ENCODE assay signal across 1 cellular context in the genomic region with DNA sequence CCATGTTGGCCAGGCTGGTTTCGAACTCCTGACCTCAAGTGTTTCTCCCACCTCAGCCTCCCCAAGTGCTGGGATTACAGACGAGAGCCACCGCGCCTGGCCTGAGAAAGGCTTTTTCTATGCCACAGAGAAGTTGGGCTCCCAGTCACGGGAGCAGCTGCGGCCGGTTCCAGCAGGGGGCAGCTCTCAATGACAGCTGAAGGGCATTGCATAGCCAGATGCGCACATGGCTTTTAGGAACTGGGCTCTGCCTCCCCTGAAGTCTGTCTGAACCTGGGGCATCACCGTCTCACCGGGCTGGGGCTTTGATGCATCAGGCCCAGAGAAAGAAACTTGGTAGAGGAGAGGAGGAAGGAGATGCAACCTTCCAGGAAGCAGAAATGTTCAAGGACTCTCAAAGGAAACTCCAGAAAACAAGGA.
TF ChIP-seq lines count a peak whose summit lies in the region.

No MANE protein-coding gene starts in this region.

TF ChIP-seq in HepG2, 621 proteins besides CTCF, POLR2A, EP300 and RAD21 (continued from another document and continues in another):
- TF ChIP-seq, protein P1, sequence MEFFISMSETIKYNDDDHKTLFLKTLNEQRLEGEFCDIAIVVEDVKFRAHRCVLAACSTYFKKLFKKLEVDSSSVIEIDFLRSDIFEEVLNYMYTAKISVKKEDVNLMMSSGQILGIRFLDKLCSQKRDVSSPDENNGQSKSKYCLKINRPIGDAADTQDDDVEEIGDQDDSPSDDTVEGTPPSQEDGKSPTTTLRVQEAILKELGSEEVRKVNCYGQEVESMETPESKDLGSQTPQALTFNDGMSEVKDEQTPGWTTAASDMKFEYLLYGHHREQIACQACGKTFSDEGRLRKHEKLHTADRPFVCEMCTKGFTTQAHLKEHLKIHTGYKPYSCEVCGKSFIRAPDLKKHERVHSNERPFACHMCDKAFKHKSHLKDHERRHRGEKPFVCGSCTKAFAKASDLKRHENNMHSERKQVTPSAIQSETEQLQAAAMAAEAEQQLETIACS (CRISPR knock-in tag; IDR thresholded peaks at IDR 0.05): no peak
- no peak for TF ChIP-seq RORA (CRISPR knock-in tag; IDR thresholded peaks at IDR 0.05)
- no peak for TF ChIP-seq ZNF709 (CRISPR knock-in tag; IDR thresholded peaks at IDR 0.05)
- peak; percentile 98 for TF ChIP-seq MYC (CRISPR knock-in tag; IDR thresholded peaks at IDR 0.05; ENCODE audit: borderline replicate concordance)
- no peak for TF ChIP-seq ZNF296 (CRISPR knock-in tag; conservative IDR thresholded peaks at IDR 0.05)
- TF ChIP-seq GLMP (CRISPR knock-in tag; IDR thresholded peaks at IDR 0.05; ENCODE audit: borderline replicate concordance): no peak
- no peak for TF ChIP-seq ZC3H13 (CRISPR knock-in tag; IDR thresholded peaks at IDR 0.05)
- TF ChIP-seq ARNT (IDR thresholded peaks at IDR 0.05): no peak
- TF ChIP-seq TBX3 (IDR thresholded peaks at IDR 0.05; ENCODE audit: borderline replicate concordance): no peak
- TF ChIP-seq ONECUT2 (CRISPR knock-in tag; IDR thresholded peaks at IDR 0.05): no peak
- no peak for TF ChIP-seq HMG20B (CRISPR knock-in tag; conservative IDR thresholded peaks at IDR 0.05)
- no peak for TF ChIP-seq ZNF484 (CRISPR knock-in tag; IDR thresholded peaks at IDR 0.05; ENCODE audit: borderline replicate concordance, low read depth)
- TF ChIP-seq NR2F1 (CRISPR knock-in tag; IDR thresholded peaks at IDR 0.05): 0 out of 4 replicates have a peak, but pooled peaks of 1 of the 2 experiments have one; percentile 15
- TF ChIP-seq HOXA5 (CRISPR knock-in tag; IDR thresholded peaks at IDR 0.05): peak; percentile 74
- TF ChIP-seq NRL (CRISPR knock-in tag; IDR thresholded peaks at IDR 0.05; ENCODE audit: borderline replicate concordance): no peak; the same call in 1 of the 2 replicates
- TF ChIP-seq ZNF331 (CRISPR knock-in tag; IDR thresholded peaks at IDR 0.05): peak; percentile 74
- TF ChIP-seq, protein P2, sequence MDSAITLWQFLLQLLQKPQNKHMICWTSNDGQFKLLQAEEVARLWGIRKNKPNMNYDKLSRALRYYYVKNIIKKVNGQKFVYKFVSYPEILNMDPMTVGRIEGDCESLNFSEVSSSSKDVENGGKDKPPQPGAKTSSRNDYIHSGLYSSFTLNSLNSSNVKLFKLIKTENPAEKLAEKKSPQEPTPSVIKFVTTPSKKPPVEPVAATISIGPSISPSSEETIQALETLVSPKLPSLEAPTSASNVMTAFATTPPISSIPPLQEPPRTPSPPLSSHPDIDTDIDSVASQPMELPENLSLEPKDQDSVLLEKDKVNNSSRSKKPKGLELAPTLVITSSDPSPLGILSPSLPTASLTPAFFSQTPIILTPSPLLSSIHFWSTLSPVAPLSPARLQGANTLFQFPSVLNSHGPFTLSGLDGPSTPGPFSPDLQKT (CRISPR knock-in tag; IDR thresholded peaks at IDR 0.05; ENCODE audit: borderline replicate concordance): no peak
- no peak for TF ChIP-seq ZNF335 (CRISPR knock-in tag; IDR thresholded peaks at IDR 0.05)
- no peak for TF ChIP-seq ELF3 (CRISPR knock-in tag; IDR thresholded peaks at IDR 0.05)
- 0 out of 2 replicates have a peak, but pooled peaks have one; percentile 34 for TF ChIP-seq ZNF629 (CRISPR knock-in tag; conservative IDR thresholded peaks at IDR 0.05)
- no peak; the same call in 1 of the 2 replicates for TF ChIP-seq ZNF501 (CRISPR knock-in tag; IDR thresholded peaks at IDR 0.05)
- no peak for TF ChIP-seq SNAI1 (CRISPR knock-in tag; IDR thresholded peaks at IDR 0.05; ENCODE audit: borderline replicate concordance)
- TF ChIP-seq ZNF891 (CRISPR knock-in tag; IDR thresholded peaks at IDR 0.05): 0 out of 2 replicates have a peak, but pooled peaks have one; percentile 50
- peak; percentile 63; the same call in 1 of the 2 replicates for TF ChIP-seq ZFP1 (CRISPR knock-in tag; IDR thresholded peaks at IDR 0.05)
- TF ChIP-seq, protein P3, sequence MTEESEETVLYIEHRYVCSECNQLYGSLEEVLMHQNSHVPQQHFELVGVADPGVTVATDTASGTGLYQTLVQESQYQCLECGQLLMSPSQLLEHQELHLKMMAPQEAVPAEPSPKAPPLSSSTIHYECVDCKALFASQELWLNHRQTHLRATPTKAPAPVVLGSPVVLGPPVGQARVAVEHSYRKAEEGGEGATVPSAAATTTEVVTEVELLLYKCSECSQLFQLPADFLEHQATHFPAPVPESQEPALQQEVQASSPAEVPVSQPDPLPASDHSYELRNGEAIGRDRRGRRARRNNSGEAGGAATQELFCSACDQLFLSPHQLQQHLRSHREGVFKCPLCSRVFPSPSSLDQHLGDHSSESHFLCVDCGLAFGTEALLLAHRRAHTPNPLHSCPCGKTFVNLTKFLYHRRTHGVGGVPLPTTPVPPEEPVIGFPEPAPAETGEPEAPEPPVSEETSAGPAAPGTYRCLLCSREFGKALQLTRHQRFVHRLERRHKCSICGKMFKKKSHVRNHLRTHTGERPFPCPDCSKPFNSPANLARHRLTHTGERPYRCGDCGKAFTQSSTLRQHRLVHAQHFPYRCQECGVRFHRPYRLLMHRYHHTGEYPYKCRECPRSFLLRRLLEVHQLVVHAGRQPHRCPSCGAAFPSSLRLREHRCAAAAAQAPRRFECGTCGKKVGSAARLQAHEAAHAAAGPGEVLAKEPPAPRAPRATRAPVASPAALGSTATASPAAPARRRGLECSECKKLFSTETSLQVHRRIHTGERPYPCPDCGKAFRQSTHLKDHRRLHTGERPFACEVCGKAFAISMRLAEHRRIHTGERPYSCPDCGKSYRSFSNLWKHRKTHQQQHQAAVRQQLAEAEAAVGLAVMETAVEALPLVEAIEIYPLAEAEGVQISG (CRISPR knock-in tag; IDR thresholded peaks at IDR 0.05): peak; percentile 71
- TF ChIP-seq RBAK (CRISPR knock-in tag; IDR thresholded peaks at IDR 0.05): no peak
- no peak for TF ChIP-seq KMT2B (CRISPR knock-in tag; IDR thresholded peaks at IDR 0.05)
- TF ChIP-seq ZSCAN22 (CRISPR knock-in tag; IDR thresholded peaks at IDR 0.05): no peak
- TF ChIP-seq NFYB (CRISPR knock-in tag; IDR thresholded peaks at IDR 0.05): no peak
- peak; percentile 76 for TF ChIP-seq RXRB (CRISPR knock-in tag; IDR thresholded peaks at IDR 0.05; ENCODE audit: borderline replicate concordance)
- no peak for TF ChIP-seq ZEB1 (IDR thresholded peaks at IDR 0.05; ENCODE audit: insufficient replicate concordance, low read depth)
- TF ChIP-seq, protein P4, sequence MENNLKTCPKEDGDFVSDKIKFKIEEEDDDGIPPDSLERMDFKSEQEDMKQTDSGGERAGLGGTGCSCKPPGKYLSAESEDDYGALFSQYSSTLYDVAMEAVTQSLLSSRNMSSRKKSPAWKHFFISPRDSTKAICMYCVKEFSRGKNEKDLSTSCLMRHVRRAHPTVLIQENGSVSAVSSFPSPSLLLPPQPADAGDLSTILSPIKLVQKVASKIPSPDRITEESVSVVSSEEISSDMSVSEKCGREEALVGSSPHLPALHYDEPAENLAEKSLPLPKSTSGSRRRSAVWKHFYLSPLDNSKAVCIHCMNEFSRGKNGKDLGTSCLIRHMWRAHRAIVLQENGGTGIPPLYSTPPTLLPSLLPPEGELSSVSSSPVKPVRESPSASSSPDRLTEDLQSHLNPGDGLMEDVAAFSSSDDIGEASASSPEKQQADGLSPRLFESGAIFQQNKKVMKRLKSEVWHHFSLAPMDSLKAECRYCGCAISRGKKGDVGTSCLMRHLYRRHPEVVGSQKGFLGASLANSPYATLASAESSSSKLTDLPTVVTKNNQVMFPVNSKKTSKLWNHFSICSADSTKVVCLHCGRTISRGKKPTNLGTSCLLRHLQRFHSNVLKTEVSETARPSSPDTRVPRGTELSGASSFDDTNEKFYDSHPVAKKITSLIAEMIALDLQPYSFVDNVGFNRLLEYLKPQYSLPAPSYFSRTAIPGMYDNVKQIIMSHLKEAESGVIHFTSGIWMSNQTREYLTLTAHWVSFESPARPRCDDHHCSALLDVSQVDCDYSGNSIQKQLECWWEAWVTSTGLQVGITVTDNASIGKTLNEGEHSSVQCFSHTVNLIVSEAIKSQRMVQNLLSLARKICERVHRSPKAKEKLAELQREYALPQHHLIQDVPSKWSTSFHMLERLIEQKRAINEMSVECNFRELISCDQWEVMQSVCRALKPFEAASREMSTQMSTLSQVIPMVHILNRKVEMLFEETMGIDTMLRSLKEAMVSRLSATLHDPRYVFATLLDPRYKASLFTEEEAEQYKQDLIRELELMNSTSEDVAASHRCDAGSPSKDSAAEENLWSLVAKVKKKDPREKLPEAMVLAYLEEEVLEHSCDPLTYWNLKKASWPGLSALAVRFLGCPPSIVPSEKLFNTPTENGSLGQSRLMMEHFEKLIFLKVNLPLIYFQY (CRISPR knock-in tag; IDR thresholded peaks at IDR 0.05; ENCODE audit: borderline replicate concordance): peak; percentile 67; the same call in 1 of the 2 replicates
- no peak for TF ChIP-seq REXO4 (CRISPR knock-in tag; IDR thresholded peaks at IDR 0.05; ENCODE audit: borderline replicate concordance)
- TF ChIP-seq NFE2L1 (CRISPR knock-in tag; IDR thresholded peaks at IDR 0.05; ENCODE audit: borderline replicate concordance): no peak
- TF ChIP-seq, protein P5, sequence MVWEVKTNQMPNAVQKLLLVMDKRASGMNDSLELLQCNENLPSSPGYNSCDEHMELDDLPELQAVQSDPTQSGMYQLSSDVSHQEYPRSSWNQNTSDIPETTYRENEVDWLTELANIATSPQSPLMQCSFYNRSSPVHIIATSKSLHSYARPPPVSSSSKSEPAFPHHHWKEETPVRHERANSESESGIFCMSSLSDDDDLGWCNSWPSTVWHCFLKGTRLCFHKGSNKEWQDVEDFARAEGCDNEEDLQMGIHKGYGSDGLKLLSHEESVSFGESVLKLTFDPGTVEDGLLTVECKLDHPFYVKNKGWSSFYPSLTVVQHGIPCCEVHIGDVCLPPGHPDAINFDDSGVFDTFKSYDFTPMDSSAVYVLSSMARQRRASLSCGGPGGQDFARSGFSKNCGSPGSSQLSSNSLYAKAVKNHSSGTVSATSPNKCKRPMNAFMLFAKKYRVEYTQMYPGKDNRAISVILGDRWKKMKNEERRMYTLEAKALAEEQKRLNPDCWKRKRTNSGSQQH (CRISPR knock-in tag; IDR thresholded peaks at IDR 0.05; ENCODE audit: low read depth): peak; percentile 88
- no peak for TF ChIP-seq MYNN (CRISPR knock-in tag; IDR thresholded peaks at IDR 0.05; ENCODE audit: low read depth)
- no peak for TF ChIP-seq ZNF513 (CRISPR knock-in tag; conservative IDR thresholded peaks at IDR 0.05)
- peak; percentile 43 for TF ChIP-seq TBL1XR1 (IDR thresholded peaks at IDR 0.05; ENCODE audit: borderline replicate concordance, low read length, partially characterized antibody)
- peak; percentile 73 for TF ChIP-seq ZFP91 (CRISPR knock-in tag; IDR thresholded peaks at IDR 0.05; ENCODE audit: borderline replicate concordance)
- TF ChIP-seq, protein P6, sequence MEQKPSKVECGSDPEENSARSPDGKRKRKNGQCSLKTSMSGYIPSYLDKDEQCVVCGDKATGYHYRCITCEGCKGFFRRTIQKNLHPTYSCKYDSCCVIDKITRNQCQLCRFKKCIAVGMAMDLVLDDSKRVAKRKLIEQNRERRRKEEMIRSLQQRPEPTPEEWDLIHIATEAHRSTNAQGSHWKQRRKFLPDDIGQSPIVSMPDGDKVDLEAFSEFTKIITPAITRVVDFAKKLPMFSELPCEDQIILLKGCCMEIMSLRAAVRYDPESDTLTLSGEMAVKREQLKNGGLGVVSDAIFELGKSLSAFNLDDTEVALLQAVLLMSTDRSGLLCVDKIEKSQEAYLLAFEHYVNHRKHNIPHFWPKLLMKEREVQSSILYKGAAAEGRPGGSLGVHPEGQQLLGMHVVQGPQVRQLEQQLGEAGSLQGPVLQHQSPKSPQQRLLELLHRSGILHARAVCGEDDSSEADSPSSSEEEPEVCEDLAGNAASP (CRISPR knock-in tag; IDR thresholded peaks at IDR 0.05; ENCODE audit: borderline replicate concordance): peak; percentile 63; the same call in 1 of the 2 replicates
- TF ChIP-seq ZNF639 (CRISPR knock-in tag; conservative IDR thresholded peaks at IDR 0.05): no peak
- TF ChIP-seq TCF7 (IDR thresholded peaks at IDR 0.05; ENCODE audit: low read depth): no peak
